ENCODE assay signal across 8 cellular contexts in genomic region chr7:150903627-150904026, GRCh38. TPM values are rescaled to one million over a fixed set of nuclear protein-coding genes. Genes with fewer than 3 reads are reported as not detected.
DNase-seq lines count a peak whose midpoint lies in the region; ATAC-seq and TF ChIP-seq lines count a peak whose summit lies in the region.

No MANE protein-coding gene starts in this region.

- H3K27me3 Mint-ChIP-seq in MCF 10A (ENCODE audit: insufficient read depth, unreplicated experiment) = no peaks in the 10 kb centered on the region

- H3K4me2 ChIP-seq in hepatocyte = no peak overlapping the region

- ATAC-seq in HG03108 (IDR thresholded peaks at IDR 0.05; ENCODE audit: unreplicated experiment) = no peak

- H3K79me2 ChIP-seq in hepatocyte = no peaks in the 10 kb centered on the region

- H3K4me1 ChIP-seq in hepatocyte (ENCODE audit: insufficient read depth) = peaks cover 16% of the 10 kb centered on the region

- no peaks in the 10 kb centered on the region for H4K20me1 ChIP-seq in hepatocyte (ENCODE audit: insufficient read depth, poor library complexity, severe bottlenecking)

- BruUV-seq in MCF 10A (replicated peaks; lab: Mats Ljungman, UMichigan) = no TSS peak

- no peaks in the 10 kb centered on the region for H3K9me2 ChIP-seq in hepatocyte (replicated peaks; ENCODE audit: insufficient read depth)

- DNase-seq in D341Med (ENCODE audit: low spot score) = peak; percentile 22
- peak; percentile 81 for DNase-seq in MG63
- peak; percentile 79 for DNase-seq in MCF 10A (ENCODE audit: unreplicated experiment)
- peak; percentile 47 for DNase-seq in mucosa of gallbladder (ENCODE audit: low spot score)
- DNase-seq in activated gamma-delta T cell treated with Interleukin-2 at 50 U/mL for 16 hours = no peak
- no peak for DNase-seq in posterior vena cava (ENCODE audit: low spot score)
- no peak for DNase-seq in hepatocyte (ENCODE audit: low spot score)

- no peak overlapping the region for H3K4me3 Mint-ChIP-seq in MCF 10A (ENCODE audit: unreplicated experiment)

- H3K4me3 ChIP-seq in MG63 (no peak overlapping the region), hepatocyte (no peak overlapping the region)

- H3K36me3 Mint-ChIP-seq in MCF 10A (ENCODE audit: insufficient read depth, unreplicated experiment) = peaks cover 7% of the 10 kb centered on the region

- CTCF ChIA-PET in MCF 10A (lab: Yijun Ruan, JAX) = interaction anchor here (0.6 to 2.3 kb wide), 12 partner anchors 9 to 843 kb away, joined by 3 to 11 read pairs (median 3); no protein-coding TSS in a partner anchor

- H3K9me3 ChIP-seq in MG63 (no peaks in the 10 kb centered on the region), hepatocyte (ENCODE audit: low read depth) (no peaks in the 10 kb centered on the region)

- TF ChIP-seq CTCF in MCF 10A (IDR thresholded peaks at IDR 0.05; ENCODE audit: unreplicated experiment) (no peak), hepatocyte (IDR thresholded peaks at IDR 0.05; ENCODE audit: poor library complexity) (no peak)

- POLR2A ChIA-PET in MCF 10A (lab: Yijun Ruan, JAX) = interaction anchor here (0.6 to 1.7 kb wide), 4 partner anchors 21 to 80 kb away, joined by 3 to 4 read pairs (median 4); no protein-coding TSS in a partner anchor

- no peaks in the 10 kb centered on the region for H3K9me3 Mint-ChIP-seq in MCF 10A (ENCODE audit: unreplicated experiment)

- H3K27ac ChIP-seq in hepatocyte = no peak overlapping the region

- WGBS in hepatocyte (ENCODE audit: low lambda C conversion rate, missing lambda C conversion rate) = 79% methylated on average over 12 of the region's 12 CpGs

- no peaks in the 10 kb centered on the region for H3K36me3 ChIP-seq in MG63
- no peaks in the 10 kb centered on the region for H3K36me3 ChIP-seq in hepatocyte (replicated peaks; ENCODE audit: insufficient read depth, low read depth)

- peak overlapping the region; percentile 60 for H3K27ac Mint-ChIP-seq in MCF 10A (ENCODE audit: low read depth, unreplicated experiment)

- H2AFZ ChIP-seq in hepatocyte = no peak overlapping the region

- H3K27me3 ChIP-seq in MG63 = no peaks in the 10 kb centered on the region
- no peaks in the 10 kb centered on the region for H3K27me3 ChIP-seq in hepatocyte

- H3K4me1 Mint-ChIP-seq in MCF 10A (ENCODE audit: insufficient read depth, unreplicated experiment) = peaks cover 26% of the 10 kb centered on the region

- intact Hi-C loops in MCF 10A (cut with micrococcal nuclease) = no loop called here
- intact Hi-C loops in posterior vena cava (cut with DNase I) = no loop called here

RNA-seq across cellular contexts. Expression of gene AOC1, which starts 51.3 kb away (rescaled TPM):
- not detected in 2 replicates for total RNA-seq in MG63 (2014; rRNA removed; shearing (Covaris generic); ENCODE audit: low replicate concordance)
- 0.23 TPM in 1 of 2 replicates, not detected in the other for total RNA-seq in MCF 10A (2022)
- total RNA-seq in mucosa of gallbladder = 8.4 TPM
- under 1 TPM in 1 of 2 donors, not detected in 1; 0.46 TPM for total RNA-seq in posterior vena cava
- 4.7 and 9.1 TPM in 2 replicates for total RNA-seq in hepatocyte
- polyA plus RNA-seq in hepatocyte = 5.9 and 6.6 TPM in 2 replicates

Comparison
In these comparisons a context has a peak if more than half of its experiments do, and no peak if none do; other contexts are left out.
1. DNase-seq: peak in D341Med (single experiment), MG63 (single experiment), MCF 10A (single experiment) and mucosa of gallbladder (single experiment); none in activated gamma-delta T cell treated with Interleukin-2 at 50 U/mL for 16 hours (single experiment), posterior vena cava (single experiment) and hepatocyte (single experiment).